ENCODE assay signal across 1 cellular context in the genomic region with DNA sequence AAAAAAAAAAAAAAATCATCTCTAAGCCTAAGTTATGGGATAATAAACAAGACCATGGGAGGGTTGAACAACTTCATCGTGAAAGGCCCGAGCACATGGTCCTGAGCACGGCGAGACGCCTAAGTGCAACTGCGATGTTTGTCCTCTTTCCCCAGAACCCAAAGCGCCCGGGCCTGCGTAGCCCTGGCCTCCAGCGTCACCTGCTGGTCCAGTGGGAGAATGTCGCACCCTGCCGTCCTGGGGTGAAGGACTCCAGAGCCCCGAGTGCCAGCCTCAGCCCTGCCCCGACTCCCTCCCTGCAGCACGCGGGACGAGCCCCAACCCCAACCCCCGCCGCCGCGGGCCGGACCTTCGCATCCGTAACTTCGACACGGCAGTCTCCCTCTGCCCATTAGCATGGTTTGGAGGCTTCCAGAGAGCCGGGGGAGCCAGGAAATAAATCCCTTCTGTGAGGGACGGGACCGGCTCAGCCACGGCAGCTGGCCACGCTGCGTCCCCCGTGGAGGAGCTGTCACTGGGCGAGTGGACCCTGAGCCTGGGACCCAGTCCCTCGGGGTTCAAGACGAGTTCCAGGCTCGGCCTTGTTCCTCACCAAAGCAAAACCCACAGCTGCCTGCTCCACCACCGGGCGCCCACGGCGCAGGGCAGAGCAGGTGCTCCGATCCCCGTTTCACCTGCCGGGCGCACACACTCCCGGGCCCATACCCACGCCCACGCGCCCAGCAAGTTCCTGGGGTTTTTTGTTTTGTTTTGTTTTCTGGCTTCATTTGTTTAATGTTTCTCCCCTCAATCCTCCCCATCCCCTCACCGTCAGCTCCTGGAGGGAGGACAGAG.
TF ChIP-seq lines count a peak whose summit lies in the region.

No MANE protein-coding gene starts in this region.

TF ChIP-seq in HepG2, 621 proteins besides CTCF, POLR2A, EP300 and RAD21 (continued from another document):
- TF ChIP-seq, protein P1, sequence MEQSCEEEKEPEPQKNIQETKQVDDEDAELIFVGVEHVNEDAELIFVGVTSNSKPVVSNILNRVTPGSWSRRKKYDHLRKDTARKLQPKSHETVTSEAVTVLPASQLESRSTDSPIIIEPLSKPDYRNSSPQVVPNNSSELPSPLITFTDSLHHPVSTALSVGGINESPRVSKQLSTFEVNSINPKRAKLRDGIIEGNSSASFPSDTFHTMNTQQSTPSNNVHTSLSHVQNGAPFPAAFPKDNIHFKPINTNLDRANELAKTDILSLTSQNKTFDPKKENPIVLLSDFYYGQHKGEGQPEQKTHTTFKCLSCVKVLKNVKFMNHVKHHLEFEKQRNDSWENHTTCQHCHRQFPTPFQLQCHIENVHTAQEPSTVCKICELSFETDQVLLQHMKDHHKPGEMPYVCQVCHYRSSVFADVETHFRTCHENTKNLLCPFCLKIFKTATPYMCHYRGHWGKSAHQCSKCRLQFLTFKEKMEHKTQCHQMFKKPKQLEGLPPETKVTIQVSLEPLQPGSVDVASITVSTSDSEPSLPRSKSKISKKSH (CRISPR knock-in tag; IDR thresholded peaks at IDR 0.05; ENCODE audit: borderline replicate concordance) = no peak
- TF ChIP-seq ZFP36 (IDR thresholded peaks at IDR 0.05; ENCODE audit: borderline replicate concordance, low read depth, low read length, partially characterized antibody) (peak; percentile 39), GATAD1 (CRISPR knock-in tag; IDR thresholded peaks at IDR 0.05) (peak; percentile 34; the same call in 1 of the 2 replicates), ZNF17 (CRISPR knock-in tag; IDR thresholded peaks at IDR 0.05) (no peak), ZNF775 (CRISPR knock-in tag; IDR thresholded peaks at IDR 0.05; ENCODE audit: borderline replicate concordance) (no peak), ZNF501 (CRISPR knock-in tag; IDR thresholded peaks at IDR 0.05) (peak; percentile 34; the same call in 1 of the 2 replicates), ISL2 (CRISPR knock-in tag; IDR thresholded peaks at IDR 0.05) (0 out of 2 replicates have a peak, but pooled peaks have one; percentile 32), PHF8 (CRISPR knock-in tag; IDR thresholded peaks at IDR 0.05) (no peak), DNMT1 (CRISPR knock-in tag; IDR thresholded peaks at IDR 0.05) (0 out of 2 replicates have a peak, but pooled peaks have one; percentile 44), YY1 (IDR thresholded peaks at IDR 0.05; ENCODE audit: insufficient read depth, insufficient replicate concordance, low read depth, low read length) (peak; percentile 40), SALL1 (CRISPR knock-in tag; IDR thresholded peaks at IDR 0.05) (peak; percentile 46; the same call in 1 of the 2 replicates), KDM2A (CRISPR knock-in tag; IDR thresholded peaks at IDR 0.05; ENCODE audit: borderline replicate concordance, low read depth) (peak; percentile 75), HOXA3 (CRISPR knock-in tag; IDR thresholded peaks at IDR 0.05) (peak; percentile 16; the same call in 1 of the 2 replicates), SMC3 (IDR thresholded peaks at IDR 0.05; ENCODE audit: low read length) (peak; percentile 61; the same call in 1 of the 2 replicates), EED (CRISPR knock-in tag; IDR thresholded peaks at IDR 0.05) (peak; percentile 85; the same call in 1 of the 2 replicates)
- TF ChIP-seq, protein P2, sequence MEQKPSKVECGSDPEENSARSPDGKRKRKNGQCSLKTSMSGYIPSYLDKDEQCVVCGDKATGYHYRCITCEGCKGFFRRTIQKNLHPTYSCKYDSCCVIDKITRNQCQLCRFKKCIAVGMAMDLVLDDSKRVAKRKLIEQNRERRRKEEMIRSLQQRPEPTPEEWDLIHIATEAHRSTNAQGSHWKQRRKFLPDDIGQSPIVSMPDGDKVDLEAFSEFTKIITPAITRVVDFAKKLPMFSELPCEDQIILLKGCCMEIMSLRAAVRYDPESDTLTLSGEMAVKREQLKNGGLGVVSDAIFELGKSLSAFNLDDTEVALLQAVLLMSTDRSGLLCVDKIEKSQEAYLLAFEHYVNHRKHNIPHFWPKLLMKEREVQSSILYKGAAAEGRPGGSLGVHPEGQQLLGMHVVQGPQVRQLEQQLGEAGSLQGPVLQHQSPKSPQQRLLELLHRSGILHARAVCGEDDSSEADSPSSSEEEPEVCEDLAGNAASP (CRISPR knock-in tag; IDR thresholded peaks at IDR 0.05; ENCODE audit: borderline replicate concordance) = peak; percentile 43; the same call in 1 of the 2 replicates
- TF ChIP-seq, protein P3, sequence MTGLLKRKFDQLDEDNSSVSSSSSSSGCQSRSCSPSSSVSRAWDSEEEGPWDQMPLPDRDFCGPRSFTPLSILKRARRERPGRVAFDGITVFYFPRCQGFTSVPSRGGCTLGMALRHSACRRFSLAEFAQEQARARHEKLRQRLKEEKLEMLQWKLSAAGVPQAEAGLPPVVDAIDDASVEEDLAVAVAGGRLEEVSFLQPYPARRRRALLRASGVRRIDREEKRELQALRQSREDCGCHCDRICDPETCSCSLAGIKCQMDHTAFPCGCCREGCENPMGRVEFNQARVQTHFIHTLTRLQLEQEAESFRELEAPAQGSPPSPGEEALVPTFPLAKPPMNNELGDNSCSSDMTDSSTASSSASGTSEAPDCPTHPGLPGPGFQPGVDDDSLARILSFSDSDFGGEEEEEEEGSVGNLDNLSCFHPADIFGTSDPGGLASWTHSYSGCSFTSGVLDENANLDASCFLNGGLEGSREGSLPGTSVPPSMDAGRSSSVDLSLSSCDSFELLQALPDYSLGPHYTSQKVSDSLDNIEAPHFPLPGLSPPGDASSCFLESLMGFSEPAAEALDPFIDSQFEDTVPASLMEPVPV (CRISPR knock-in tag; IDR thresholded peaks at IDR 0.05) = 0 out of 2 replicates have a peak, but pooled peaks have one; percentile 33
